ENCODE assay signal across 15 cellular contexts in the genomic region with DNA sequence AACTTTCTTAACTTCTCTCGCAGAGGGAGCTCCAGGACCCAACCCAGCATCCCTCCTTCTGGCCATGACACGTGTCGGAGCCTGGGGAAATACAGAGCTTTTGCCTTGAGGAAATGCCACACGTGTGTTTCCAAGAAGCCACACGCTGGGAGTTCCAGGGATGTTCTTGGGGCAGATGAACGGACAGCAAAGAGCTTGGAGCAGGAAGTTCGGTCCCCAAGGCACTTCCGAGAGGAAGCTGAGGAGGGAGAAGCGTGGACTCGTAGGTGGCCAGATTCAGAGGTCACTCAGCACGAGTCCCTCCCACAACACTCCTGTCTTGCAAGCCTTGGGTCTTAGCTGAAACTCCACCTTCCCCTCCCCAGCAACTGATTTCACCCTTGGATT. TPM values are rescaled to one million over a fixed set of nuclear protein-coding genes. Genes with fewer than 3 reads are reported as not detected.
A peak's percentile ranks its signal among the peaks of the same experiment; 100 is the strongest.
DNase-seq lines count a peak whose midpoint lies in the region; ATAC-seq and TF ChIP-seq lines count a peak whose summit lies in the region.
"Had no signal": no experiment of that assay in that cellular context is flagged by ENCODE, and none has a peak within 500 bp of the region (broad histone marks: within the 10 kb centered on the region; RNA-seq: fewer than 3 reads in every experiment).

No MANE protein-coding gene starts in this region.

- H3K4me3 ChIP-seq in vagina = no peak overlapping the region
- H3K4me3 ChIP-seq in Karpas-422 (ENCODE audit: low read length) = no peak overlapping the region
- H3K4me3 ChIP-seq: thoracic aorta had no signal

- H3K9me3 ChIP-seq in vagina (no peaks in the 10 kb centered on the region), Karpas-422 (ENCODE audit: low read length) (no peaks in the 10 kb centered on the region)
- H3K9me3 ChIP-seq: thoracic aorta had no signal

- no peaks in the 10 kb centered on the region for H3K36me3 ChIP-seq in vagina
- no peaks in the 10 kb centered on the region for H3K36me3 ChIP-seq in Karpas-422 (ENCODE audit: insufficient read depth, low read length)
- H3K36me3 ChIP-seq: thoracic aorta had no signal

- H3K4me3 Mint-ChIP-seq in stimulated activated naive CD8-positive, alpha-beta T cell treated with anti-CD3 and anti-CD28 coated beads, Interleukin-15, Interleukin-2, amounts not matched to agents 100 ng/mL and 50 ng/mL, for 24 hours = no peak overlapping the region
- no peak overlapping the region for H3K4me3 Mint-ChIP-seq in effector memory CD8-positive, alpha-beta T cell
- H3K4me3 Mint-ChIP-seq in naive B cell (peak overlapping the region in 5 of 8 donors; percentile 15 to 84 (median 53)), WTC11 (no peak overlapping the region)
- H3K4me3 Mint-ChIP-seq: activated CD8-positive, alpha-beta memory T cell treated with anti-CD3 and anti-CD28 coated beads, Interleukin-2, amount 10 ng/mL, durations not matched to agents 7 days and 5 days; H9 had no signal

- no peaks in the 10 kb centered on the region for H4K20me1 ChIP-seq in Karpas-422 (ENCODE audit: insufficient read depth, low read depth, low read length)

- CTCF ChIA-PET in WTC11 (lab: Charles Lee) = interaction anchor here (1.0 to 4.0 kb wide), 7 partner anchors 8 to 464 kb away, joined by 3 to 15 read pairs (median 4); no protein-coding TSS in a partner anchor

- peak overlapping the region; percentile 53 for H3K27ac Mint-ChIP-seq in stimulated activated naive CD8-positive, alpha-beta T cell treated with anti-CD3 and anti-CD28 coated beads, Interleukin-15, Interleukin-2, amounts not matched to agents 100 ng/mL and 50 ng/mL, for 24 hours
- peak overlapping the region; percentile 96 to 97 for H3K27ac Mint-ChIP-seq in effector memory CD8-positive, alpha-beta T cell
- H3K27ac Mint-ChIP-seq in naive B cell = peak overlapping the region; percentile 36 to 99 (median 97)
- H3K27ac Mint-ChIP-seq in WTC11 = no peak overlapping the region
- H3K27ac Mint-ChIP-seq: H9 had no signal

- H3K36me3 Mint-ChIP-seq in stimulated activated naive CD8-positive, alpha-beta T cell treated with anti-CD3 and anti-CD28 coated beads, Interleukin-15, Interleukin-2, amounts not matched to agents 100 ng/mL and 50 ng/mL, for 24 hours (ENCODE audit: low read depth) = no peaks in the 10 kb centered on the region
- peaks cover 8% of the 10 kb centered on the region for H3K36me3 Mint-ChIP-seq in effector memory CD8-positive, alpha-beta T cell (ENCODE audit: insufficient read depth)
- peaks cover 0 to 4% of the 10 kb centered on the region in 2 donors for H3K36me3 Mint-ChIP-seq in naive B cell
- no peaks in the 10 kb centered on the region for H3K36me3 Mint-ChIP-seq in WTC11
- H3K36me3 Mint-ChIP-seq: activated CD8-positive, alpha-beta memory T cell treated with anti-CD3 and anti-CD28 coated beads, Interleukin-2, amount 10 ng/mL, durations not matched to agents 7 days and 5 days; activated naive CD4-positive, alpha-beta T cell treated with anti-CD3 and anti-CD28 coated beads, Interleukin-2, amount 50 U/mL, for 72 hours had no signal

- H3K27ac ChIP-seq in vagina = peak overlapping the region; percentile 84
- no peak overlapping the region for H3K27ac ChIP-seq in Karpas-422 (ENCODE audit: low read length)
- H3K27ac ChIP-seq: thoracic aorta had no signal

- H2AFZ ChIP-seq in Karpas-422 (ENCODE audit: low read length) = no peak overlapping the region

- H3K9me2 ChIP-seq in Karpas-422 (replicated peaks; ENCODE audit: insufficient read depth, low read length) = no peaks in the 10 kb centered on the region

- H3K27me3 Mint-ChIP-seq in stimulated activated naive CD8-positive, alpha-beta T cell treated with anti-CD3 and anti-CD28 coated beads, Interleukin-15, Interleukin-2, amounts not matched to agents 100 ng/mL and 50 ng/mL, for 24 hours = no peaks in the 10 kb centered on the region
- no peaks in the 10 kb centered on the region for H3K27me3 Mint-ChIP-seq in effector memory CD8-positive, alpha-beta T cell
- H3K27me3 Mint-ChIP-seq in naive B cell = no peaks in the 10 kb centered on the region
- H3K27me3 Mint-ChIP-seq in WTC11 (ENCODE audit: low read depth) = peaks cover 36% of the 10 kb centered on the region
- H3K27me3 Mint-ChIP-seq: activated CD8-positive, alpha-beta memory T cell treated with anti-CD3 and anti-CD28 coated beads, Interleukin-2, amount 10 ng/mL, durations not matched to agents 7 days and 5 days had no signal

- POLR2A ChIA-PET in WTC11 (lab: Charles Lee) = no interaction called here

- H3K27me3 ChIP-seq in vagina (no peaks in the 10 kb centered on the region), Karpas-422 (ENCODE audit: low read length) (no peaks in the 10 kb centered on the region)

- no peak overlapping the region for H3K9ac ChIP-seq in Karpas-422 (ENCODE audit: low read length)

- peaks cover 88% of the 10 kb centered on the region for H3K4me1 Mint-ChIP-seq in stimulated activated naive CD8-positive, alpha-beta T cell treated with anti-CD3 and anti-CD28 coated beads, Interleukin-15, Interleukin-2, amounts not matched to agents 100 ng/mL and 50 ng/mL, for 24 hours (ENCODE audit: low read depth)
- H3K4me1 Mint-ChIP-seq in effector memory CD8-positive, alpha-beta T cell (ENCODE audit: low read depth in 2 of 2) = peaks cover 57 to 60% of the 10 kb centered on the region in 2 donors
- H3K4me1 Mint-ChIP-seq in naive B cell (peaks cover 91 to 100% (median 100%) of the 10 kb centered on the region in 3 donors), WTC11 (peaks cover 37% of the 10 kb centered on the region)

- no peak for ATAC-seq in stimulated activated naive CD8-positive, alpha-beta T cell treated with anti-CD3 and anti-CD28 coated beads, Interleukin-15, Interleukin-2, amounts not matched to agents 100 U/mL and 50 U/mL, for 24 hours
- no peak for ATAC-seq in effector memory CD8-positive, alpha-beta T cell (replicated peaks)
- no peak for ATAC-seq in naive B cell (ENCODE audit: low read depth in 2 of 2)
- ATAC-seq in WTC11 = no peak; the same call in 1 of the 2 replicates
- ATAC-seq: activated CD8-positive, alpha-beta memory T cell treated with anti-CD3 and anti-CD28 coated beads, Interleukin-2, amount 10 ng/mL, durations not matched to agents 7 days and 5 days; activated naive CD4-positive, alpha-beta T cell treated with anti-CD3 and anti-CD28 coated beads, Interleukin-2, amount 50 U/mL, for 72 hours had no signal

- H3K79me2 ChIP-seq in Karpas-422 (ENCODE audit: low read length) = no peaks in the 10 kb centered on the region

- DNase-seq in stimulated activated naive CD8-positive, alpha-beta T cell treated with anti-CD3 and anti-CD28 coated beads, Interleukin-15, Interleukin-2, amounts not matched to agents 100 U/mL and 50 U/mL, for 24 hours = no peak
- no peak for DNase-seq in effector memory CD8-positive, alpha-beta T cell
- DNase-seq in naive B cell = no peak
- DNase-seq in vagina (ENCODE audit: extremely low spot score in 2 of 2) = no peak
- DNase-seq in iPS-NIHi11 (ENCODE audit: low spot score) = no peak
- DNase-seq in WTC11 (ENCODE audit: low spot score) = no peak
- no peak for DNase-seq in Karpas-422
- DNase-seq: activated CD8-positive, alpha-beta memory T cell treated with anti-CD3 and anti-CD28 coated beads, Interleukin-2, amount 10 ng/mL, durations not matched to agents 7 days and 5 days; caudate nucleus; H9; NCI-H2029 treated with DMSO at 0.1 percent for 48 hours; NK-92 treated with Interleukin-12 subunit alpha and Interleukin-12 subunit beta, amount 100 ng/mL, for 24 hours had no signal

- H3K9me3 Mint-ChIP-seq in stimulated activated naive CD8-positive, alpha-beta T cell treated with anti-CD3 and anti-CD28 coated beads, Interleukin-15, Interleukin-2, amounts not matched to agents 100 ng/mL and 50 ng/mL, for 24 hours = no peaks in the 10 kb centered on the region
- H3K9me3 Mint-ChIP-seq in effector memory CD8-positive, alpha-beta T cell = no peaks in the 10 kb centered on the region
- H3K9me3 Mint-ChIP-seq in naive B cell = peaks cover 0 to 5% (median 0%) of the 10 kb centered on the region in 7 donors
- H3K9me3 Mint-ChIP-seq in WTC11 = no peaks in the 10 kb centered on the region
- H3K9me3 Mint-ChIP-seq: H9 had no signal

- TF ChIP-seq CTCF in vagina (IDR thresholded peaks at IDR 0.05) (no peak), WTC11 (IDR thresholded peaks at IDR 0.05) (no peak)

- no peak for TF ChIP-seq POLR2A in vagina (IDR thresholded peaks at IDR 0.05)

- intact Hi-C loops in vagina (cut with DNase I) = loop anchor here (10.0 kb wide), 1 partner anchor 447 kb away; no protein-coding TSS in a partner anchor

- no peak overlapping the region for H3K4me2 ChIP-seq in Karpas-422 (ENCODE audit: low read depth, low read length, poor library complexity, severe bottlenecking)

- peaks cover 17% of the 10 kb centered on the region for H3K4me1 ChIP-seq in vagina
- peaks cover 57% of the 10 kb centered on the region for H3K4me1 ChIP-seq in Karpas-422 (ENCODE audit: low read length)

RNA-seq across cellular contexts. Expression of a gene that starts 34.8 kb away (rescaled TPM):
- polyA plus RNA-seq in naive B cell (ENCODE audit: low read depth in 6 of 6) = 100 to 1,000 TPM; 205 to 278 (median 247) TPM
- total RNA-seq in vagina = 51.6 TPM
- total RNA-seq in WTC11 (2021) = 25.3 to 33.1 TPM (median 27.2 TPM) in 3 replicates
- total RNA-seq in Karpas-422 (2014; rRNA removed; shearing (Covaris generic); ENCODE audit: low replicate concordance) = 129 and 135 TPM in 2 replicates

Comparison
In these comparisons a context has a peak if more than half of its experiments do, and no peak if none do; other contexts are left out.
1. H3K4me3 Mint-ChIP-seq: peak in naive B cell (5 of 8); none in stimulated activated naive CD8-positive, alpha-beta T cell treated with anti-CD3 and anti-CD28 coated beads, Interleukin-15, Interleukin-2, amounts not matched to agents 100 ng/mL and 50 ng/mL, for 24 hours (single experiment), effector memory CD8-positive, alpha-beta T cell (0 of 2) and WTC11 (single experiment).